Comparison of ENCODE assay signal across 1 cellular context in the genomic region with DNA sequence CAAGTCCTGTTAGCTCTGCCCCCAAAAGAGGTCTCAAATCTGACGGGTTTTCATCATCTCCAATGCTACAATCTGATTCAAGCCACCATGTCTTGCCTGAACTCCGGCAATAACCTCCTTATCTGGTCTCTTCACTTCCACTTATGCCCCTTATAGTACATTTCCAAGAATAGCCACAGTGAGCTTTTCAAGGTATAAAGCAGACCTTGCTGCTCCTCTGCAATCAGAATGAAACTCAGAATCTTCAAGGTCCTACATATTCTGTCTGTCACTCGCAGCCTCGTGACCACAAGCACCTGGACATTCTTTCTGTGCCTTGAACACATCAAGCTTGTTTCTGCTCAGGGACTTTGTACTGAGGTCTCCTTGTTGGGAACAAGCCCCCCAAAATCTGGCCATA.
TF ChIP-seq lines count a peak whose summit lies in the region.

No MANE protein-coding gene starts in this region.

TF ChIP-seq in K562, 482 proteins besides CTCF, POLR2A, EP300 and RAD21 (continues in another document):
- TF ChIP-seq CBFA2T3 (IDR thresholded peaks at IDR 0.05): peak; percentile 51; the same call in 1 of the 2 replicates
- TF ChIP-seq HDAC6 (IDR thresholded peaks at IDR 0.05; ENCODE audit: low read depth, low read length): no peak
- no peak for TF ChIP-seq DPF2 (IDR thresholded peaks at IDR 0.05)
- TF ChIP-seq, protein P1, sequence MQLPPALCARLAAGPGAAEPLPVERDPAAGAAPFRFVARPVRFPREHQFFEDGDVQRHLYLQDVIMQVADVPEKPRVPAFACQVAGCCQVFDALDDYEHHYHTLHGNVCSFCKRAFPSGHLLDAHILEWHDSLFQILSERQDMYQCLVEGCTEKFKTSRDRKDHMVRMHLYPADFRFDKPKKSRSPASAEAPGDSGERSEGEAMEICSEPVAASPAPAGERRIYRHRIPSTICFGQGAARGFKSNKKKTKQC (CRISPR knock-in tag; IDR thresholded peaks at IDR 0.05): no peak
- TF ChIP-seq SOX6 (IDR thresholded peaks at IDR 0.05): peak; percentile 50; the same call in 1 of the 2 replicates
- TF ChIP-seq DMBX1 (CRISPR knock-in tag; IDR thresholded peaks at IDR 0.05; ENCODE audit: borderline replicate concordance): no peak
- no peak for TF ChIP-seq ZNF143 (CRISPR knock-in tag; IDR thresholded peaks at IDR 0.05)
- TF ChIP-seq EWSR1 (IDR thresholded peaks at IDR 0.05; ENCODE audit: borderline replicate concordance, low read depth, partially characterized antibody): no peak
- TF ChIP-seq, protein P2, sequence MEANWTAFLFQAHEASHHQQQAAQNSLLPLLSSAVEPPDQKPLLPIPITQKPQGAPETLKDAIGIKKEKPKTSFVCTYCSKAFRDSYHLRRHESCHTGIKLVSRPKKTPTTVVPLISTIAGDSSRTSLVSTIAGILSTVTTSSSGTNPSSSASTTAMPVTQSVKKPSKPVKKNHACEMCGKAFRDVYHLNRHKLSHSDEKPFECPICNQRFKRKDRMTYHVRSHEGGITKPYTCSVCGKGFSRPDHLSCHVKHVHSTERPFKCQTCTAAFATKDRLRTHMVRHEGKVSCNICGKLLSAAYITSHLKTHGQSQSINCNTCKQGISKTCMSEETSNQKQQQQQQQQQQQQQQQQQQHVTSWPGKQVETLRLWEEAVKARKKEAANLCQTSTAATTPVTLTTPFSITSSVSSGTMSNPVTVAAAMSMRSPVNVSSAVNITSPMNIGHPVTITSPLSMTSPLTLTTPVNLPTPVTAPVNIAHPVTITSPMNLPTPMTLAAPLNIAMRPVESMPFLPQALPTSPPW (CRISPR knock-in tag; IDR thresholded peaks at IDR 0.05): no peak
- TF ChIP-seq ZNF24 (IDR thresholded peaks at IDR 0.05): no peak
- no peak for TF ChIP-seq HMGN3 (IDR thresholded peaks at IDR 0.05; ENCODE audit: borderline replicate concordance, extremely low read depth, insufficient read length, low read depth, low read length)
- no peak for TF ChIP-seq CREB1 (IDR thresholded peaks at IDR 0.05)
- no peak for TF ChIP-seq CREB1 (CRISPR knock-in tag; IDR thresholded peaks at IDR 0.05)
- TF ChIP-seq, protein P3, sequence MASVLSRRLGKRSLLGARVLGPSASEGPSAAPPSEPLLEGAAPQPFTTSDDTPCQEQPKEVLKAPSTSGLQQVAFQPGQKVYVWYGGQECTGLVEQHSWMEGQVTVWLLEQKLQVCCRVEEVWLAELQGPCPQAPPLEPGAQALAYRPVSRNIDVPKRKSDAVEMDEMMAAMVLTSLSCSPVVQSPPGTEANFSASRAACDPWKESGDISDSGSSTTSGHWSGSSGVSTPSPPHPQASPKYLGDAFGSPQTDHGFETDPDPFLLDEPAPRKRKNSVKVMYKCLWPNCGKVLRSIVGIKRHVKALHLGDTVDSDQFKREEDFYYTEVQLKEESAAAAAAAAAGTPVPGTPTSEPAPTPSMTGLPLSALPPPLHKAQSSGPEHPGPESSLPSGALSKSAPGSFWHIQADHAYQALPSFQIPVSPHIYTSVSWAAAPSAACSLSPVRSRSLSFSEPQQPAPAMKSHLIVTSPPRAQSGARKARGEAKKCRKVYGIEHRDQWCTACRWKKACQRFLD (CRISPR knock-in tag; IDR thresholded peaks at IDR 0.05): no peak
- no peak for TF ChIP-seq NR2C2 (CRISPR knock-in tag; IDR thresholded peaks at IDR 0.05)
- TF ChIP-seq NR2C2 (tag; IDR thresholded peaks at IDR 0.05): no peak
- no peak for TF ChIP-seq CBFB (CRISPR knock-in tag; IDR thresholded peaks at IDR 0.05)
- TF ChIP-seq RNF2 (IDR thresholded peaks at IDR 0.05): no peak
- no peak for TF ChIP-seq ZFPM2 (CRISPR knock-in tag; IDR thresholded peaks at IDR 0.05)
- no peak for TF ChIP-seq MAFK (IDR thresholded peaks at IDR 0.05; ENCODE audit: low read length)
- TF ChIP-seq, protein P4, sequence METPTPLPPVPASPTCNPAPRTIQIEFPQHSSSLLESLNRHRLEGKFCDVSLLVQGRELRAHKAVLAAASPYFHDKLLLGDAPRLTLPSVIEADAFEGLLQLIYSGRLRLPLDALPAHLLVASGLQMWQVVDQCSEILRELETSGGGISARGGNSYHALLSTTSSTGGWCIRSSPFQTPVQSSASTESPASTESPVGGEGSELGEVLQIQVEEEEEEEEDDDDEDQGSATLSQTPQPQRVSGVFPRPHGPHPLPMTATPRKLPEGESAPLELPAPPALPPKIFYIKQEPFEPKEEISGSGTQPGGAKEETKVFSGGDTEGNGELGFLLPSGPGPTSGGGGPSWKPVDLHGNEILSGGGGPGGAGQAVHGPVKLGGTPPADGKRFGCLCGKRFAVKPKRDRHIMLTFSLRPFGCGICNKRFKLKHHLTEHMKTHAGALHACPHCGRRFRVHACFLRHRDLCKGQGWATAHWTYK (CRISPR knock-in tag; IDR thresholded peaks at IDR 0.05): no peak
- TF ChIP-seq FOXP1 (CRISPR knock-in tag; IDR thresholded peaks at IDR 0.05): no peak
- no peak for TF ChIP-seq ZNF507 (tag; conservative IDR thresholded peaks at IDR 0.05)
- TF ChIP-seq THRAP3 (IDR thresholded peaks at IDR 0.05; ENCODE audit: borderline replicate concordance): no peak
- TF ChIP-seq RCOR1 (IDR thresholded peaks at IDR 0.05; ENCODE audit: borderline replicate concordance in 1 of 2, low read depth in 2 of 2, low read length in 2 of 2): peak in 1 of 2 experiments; percentile 92; a peak in 2 of 4 replicates
- TF ChIP-seq C11orf30 (IDR thresholded peaks at IDR 0.05; ENCODE audit: low read depth): no peak
- TF ChIP-seq TCF3 (CRISPR knock-in tag; IDR thresholded peaks at IDR 0.05): peak; percentile 45; the same call in 1 of the 2 replicates
- TF ChIP-seq, protein P5, sequence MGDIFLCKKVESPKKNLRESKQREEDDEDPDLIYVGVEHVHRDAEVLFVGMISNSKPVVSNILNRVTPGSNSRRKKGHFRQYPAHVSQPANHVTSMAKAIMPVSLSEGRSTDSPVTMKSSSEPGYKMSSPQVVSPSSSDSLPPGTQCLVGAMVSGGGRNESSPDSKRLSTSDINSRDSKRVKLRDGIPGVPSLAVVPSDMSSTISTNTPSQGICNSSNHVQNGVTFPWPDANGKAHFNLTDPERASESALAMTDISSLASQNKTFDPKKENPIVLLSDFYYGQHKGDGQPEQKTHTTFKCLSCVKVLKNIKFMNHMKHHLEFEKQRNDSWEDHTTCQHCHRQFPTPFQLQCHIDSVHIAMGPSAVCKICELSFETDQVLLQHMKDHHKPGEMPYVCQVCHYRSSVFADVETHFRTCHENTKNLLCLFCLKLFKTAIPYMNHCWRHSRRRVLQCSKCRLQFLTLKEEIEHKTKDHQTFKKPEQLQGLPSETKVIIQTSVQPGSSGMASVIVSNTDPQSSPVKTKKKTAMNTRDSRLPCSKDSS (IDR thresholded peaks at IDR 0.05; ENCODE audit: low read depth, partially characterized antibody): no peak
- TF ChIP-seq ZNF124 (CRISPR knock-in tag; IDR thresholded peaks at IDR 0.05): no peak
- no peak for TF ChIP-seq ZNF165 (CRISPR knock-in tag; IDR thresholded peaks at IDR 0.05; ENCODE audit: borderline replicate concordance)
- TF ChIP-seq ZNF263 (CRISPR knock-in tag; IDR thresholded peaks at IDR 0.05; ENCODE audit: borderline replicate concordance): no peak
- TF ChIP-seq, protein P6, sequence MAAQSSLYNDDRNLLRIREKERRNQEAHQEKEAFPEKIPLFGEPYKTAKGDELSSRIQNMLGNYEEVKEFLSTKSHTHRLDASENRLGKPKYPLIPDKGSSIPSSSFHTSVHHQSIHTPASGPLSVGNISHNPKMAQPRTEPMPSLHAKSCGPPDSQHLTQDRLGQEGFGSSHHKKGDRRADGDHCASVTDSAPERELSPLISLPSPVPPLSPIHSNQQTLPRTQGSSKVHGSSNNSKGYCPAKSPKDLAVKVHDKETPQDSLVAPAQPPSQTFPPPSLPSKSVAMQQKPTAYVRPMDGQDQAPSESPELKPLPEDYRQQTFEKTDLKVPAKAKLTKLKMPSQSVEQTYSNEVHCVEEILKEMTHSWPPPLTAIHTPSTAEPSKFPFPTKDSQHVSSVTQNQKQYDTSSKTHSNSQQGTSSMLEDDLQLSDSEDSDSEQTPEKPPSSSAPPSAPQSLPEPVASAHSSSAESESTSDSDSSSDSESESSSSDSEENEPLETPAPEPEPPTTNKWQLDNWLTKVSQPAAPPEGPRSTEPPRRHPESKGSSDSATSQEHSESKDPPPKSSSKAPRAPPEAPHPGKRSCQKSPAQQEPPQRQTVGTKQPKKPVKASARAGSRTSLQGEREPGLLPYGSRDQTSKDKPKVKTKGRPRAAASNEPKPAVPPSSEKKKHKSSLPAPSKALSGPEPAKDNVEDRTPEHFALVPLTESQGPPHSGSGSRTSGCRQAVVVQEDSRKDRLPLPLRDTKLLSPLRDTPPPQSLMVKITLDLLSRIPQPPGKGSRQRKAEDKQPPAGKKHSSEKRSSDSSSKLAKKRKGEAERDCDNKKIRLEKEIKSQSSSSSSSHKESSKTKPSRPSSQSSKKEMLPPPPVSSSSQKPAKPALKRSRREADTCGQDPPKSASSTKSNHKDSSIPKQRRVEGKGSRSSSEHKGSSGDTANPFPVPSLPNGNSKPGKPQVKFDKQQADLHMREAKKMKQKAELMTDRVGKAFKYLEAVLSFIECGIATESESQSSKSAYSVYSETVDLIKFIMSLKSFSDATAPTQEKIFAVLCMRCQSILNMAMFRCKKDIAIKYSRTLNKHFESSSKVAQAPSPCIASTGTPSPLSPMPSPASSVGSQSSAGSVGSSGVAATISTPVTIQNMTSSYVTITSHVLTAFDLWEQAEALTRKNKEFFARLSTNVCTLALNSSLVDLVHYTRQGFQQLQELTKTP (IDR thresholded peaks at IDR 0.05; ENCODE audit: low read depth in 1 of 2, partially characterized antibody in 2 of 2): no peak
- no peak for TF ChIP-seq ZNF695 (CRISPR knock-in tag; IDR thresholded peaks at IDR 0.05)
- peak; percentile 27; the same call in 1 of the 2 replicates for TF ChIP-seq ARID1B (IDR thresholded peaks at IDR 0.05)
- TF ChIP-seq, protein P7, sequence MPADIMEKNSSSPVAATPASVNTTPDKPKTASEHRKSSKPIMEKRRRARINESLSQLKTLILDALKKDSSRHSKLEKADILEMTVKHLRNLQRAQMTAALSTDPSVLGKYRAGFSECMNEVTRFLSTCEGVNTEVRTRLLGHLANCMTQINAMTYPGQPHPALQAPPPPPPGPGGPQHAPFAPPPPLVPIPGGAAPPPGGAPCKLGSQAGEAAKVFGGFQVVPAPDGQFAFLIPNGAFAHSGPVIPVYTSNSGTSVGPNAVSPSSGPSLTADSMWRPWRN (IDR thresholded peaks at IDR 0.05; ENCODE audit: low read depth): peak; percentile 76; the same call in 1 of the 2 replicates
- no peak for TF ChIP-seq ZNF224 (CRISPR knock-in tag; IDR thresholded peaks at IDR 0.05)
- no peak for TF ChIP-seq ZNF431 (CRISPR knock-in tag; IDR thresholded peaks at IDR 0.05)
- TF ChIP-seq, protein P8, sequence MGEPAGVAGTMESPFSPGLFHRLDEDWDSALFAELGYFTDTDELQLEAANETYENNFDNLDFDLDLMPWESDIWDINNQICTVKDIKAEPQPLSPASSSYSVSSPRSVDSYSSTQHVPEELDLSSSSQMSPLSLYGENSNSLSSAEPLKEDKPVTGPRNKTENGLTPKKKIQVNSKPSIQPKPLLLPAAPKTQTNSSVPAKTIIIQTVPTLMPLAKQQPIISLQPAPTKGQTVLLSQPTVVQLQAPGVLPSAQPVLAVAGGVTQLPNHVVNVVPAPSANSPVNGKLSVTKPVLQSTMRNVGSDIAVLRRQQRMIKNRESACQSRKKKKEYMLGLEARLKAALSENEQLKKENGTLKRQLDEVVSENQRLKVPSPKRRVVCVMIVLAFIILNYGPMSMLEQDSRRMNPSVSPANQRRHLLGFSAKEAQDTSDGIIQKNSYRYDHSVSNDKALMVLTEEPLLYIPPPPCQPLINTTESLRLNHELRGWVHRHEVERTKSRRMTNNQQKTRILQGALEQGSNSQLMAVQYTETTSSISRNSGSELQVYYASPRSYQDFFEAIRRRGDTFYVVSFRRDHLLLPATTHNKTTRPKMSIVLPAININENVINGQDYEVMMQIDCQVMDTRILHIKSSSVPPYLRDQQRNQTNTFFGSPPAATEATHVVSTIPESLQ (CRISPR knock-in tag; IDR thresholded peaks at IDR 0.05): no peak
- TF ChIP-seq NFRKB (IDR thresholded peaks at IDR 0.05; ENCODE audit: low read depth): no peak
- TF ChIP-seq, protein P9, sequence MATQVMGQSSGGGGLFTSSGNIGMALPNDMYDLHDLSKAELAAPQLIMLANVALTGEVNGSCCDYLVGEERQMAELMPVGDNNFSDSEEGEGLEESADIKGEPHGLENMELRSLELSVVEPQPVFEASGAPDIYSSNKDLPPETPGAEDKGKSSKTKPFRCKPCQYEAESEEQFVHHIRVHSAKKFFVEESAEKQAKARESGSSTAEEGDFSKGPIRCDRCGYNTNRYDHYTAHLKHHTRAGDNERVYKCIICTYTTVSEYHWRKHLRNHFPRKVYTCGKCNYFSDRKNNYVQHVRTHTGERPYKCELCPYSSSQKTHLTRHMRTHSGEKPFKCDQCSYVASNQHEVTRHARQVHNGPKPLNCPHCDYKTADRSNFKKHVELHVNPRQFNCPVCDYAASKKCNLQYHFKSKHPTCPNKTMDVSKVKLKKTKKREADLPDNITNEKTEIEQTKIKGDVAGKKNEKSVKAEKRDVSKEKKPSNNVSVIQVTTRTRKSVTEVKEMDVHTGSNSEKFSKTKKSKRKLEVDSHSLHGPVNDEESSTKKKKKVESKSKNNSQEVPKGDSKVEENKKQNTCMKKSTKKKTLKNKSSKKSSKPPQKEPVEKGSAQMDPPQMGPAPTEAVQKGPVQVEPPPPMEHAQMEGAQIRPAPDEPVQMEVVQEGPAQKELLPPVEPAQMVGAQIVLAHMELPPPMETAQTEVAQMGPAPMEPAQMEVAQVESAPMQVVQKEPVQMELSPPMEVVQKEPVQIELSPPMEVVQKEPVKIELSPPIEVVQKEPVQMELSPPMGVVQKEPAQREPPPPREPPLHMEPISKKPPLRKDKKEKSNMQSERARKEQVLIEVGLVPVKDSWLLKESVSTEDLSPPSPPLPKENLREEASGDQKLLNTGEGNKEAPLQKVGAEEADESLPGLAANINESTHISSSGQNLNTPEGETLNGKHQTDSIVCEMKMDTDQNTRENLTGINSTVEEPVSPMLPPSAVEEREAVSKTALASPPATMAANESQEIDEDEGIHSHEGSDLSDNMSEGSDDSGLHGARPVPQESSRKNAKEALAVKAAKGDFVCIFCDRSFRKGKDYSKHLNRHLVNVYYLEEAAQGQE (CRISPR knock-in tag; IDR thresholded peaks at IDR 0.05; ENCODE audit: low read depth): no peak
- TF ChIP-seq, protein P10, sequence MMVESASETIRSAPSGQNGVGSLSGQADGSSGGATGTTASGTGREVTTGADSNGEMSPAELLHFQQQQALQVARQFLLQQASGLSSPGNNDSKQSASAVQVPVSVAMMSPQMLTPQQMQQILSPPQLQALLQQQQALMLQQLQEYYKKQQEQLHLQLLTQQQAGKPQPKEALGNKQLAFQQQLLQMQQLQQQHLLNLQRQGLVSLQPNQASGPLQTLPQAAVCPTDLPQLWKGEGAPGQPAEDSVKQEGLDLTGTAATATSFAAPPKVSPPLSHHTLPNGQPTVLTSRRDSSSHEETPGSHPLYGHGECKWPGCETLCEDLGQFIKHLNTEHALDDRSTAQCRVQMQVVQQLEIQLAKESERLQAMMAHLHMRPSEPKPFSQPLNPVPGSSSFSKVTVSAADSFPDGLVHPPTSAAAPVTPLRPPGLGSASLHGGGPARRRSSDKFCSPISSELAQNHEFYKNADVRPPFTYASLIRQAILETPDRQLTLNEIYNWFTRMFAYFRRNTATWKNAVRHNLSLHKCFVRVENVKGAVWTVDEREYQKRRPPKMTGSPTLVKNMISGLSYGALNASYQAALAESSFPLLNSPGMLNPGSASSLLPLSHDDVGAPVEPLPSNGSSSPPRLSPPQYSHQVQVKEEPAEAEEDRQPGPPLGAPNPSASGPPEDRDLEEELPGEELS (CRISPR knock-in tag; IDR thresholded peaks at IDR 0.05; ENCODE audit: borderline replicate concordance): no peak
